ENCODE assay signal across 20 cellular contexts in the genomic region with DNA sequence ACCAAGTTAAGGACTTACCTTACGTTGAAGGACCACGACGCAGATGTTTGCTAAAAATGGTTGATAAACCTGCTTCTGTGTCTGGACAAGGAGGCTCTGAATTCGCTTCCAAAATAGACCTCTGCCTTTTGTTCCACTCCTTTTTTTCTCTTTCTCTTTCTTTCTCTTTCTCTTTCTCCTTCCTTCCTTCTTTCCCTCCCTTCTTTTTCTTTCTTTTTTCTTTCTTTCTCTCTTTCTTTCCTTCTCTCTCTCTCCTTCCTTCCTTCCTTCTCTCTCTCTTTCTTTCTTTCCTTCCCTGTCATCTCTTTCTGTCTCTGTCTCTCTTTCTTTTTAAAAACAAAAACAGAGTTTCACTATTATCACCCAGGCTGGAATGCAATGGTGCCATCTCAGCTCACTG.
A peak's percentile ranks its signal among the peaks of the same experiment; 100 is the strongest.
DNase-seq lines count a peak whose midpoint lies in the region; ATAC-seq, FAIRE-seq and TF ChIP-seq lines count a peak whose summit lies in the region.
"Had no signal": no experiment of that assay in that cellular context is flagged by ENCODE, and none has a peak within 500 bp of the region (broad histone marks: within the 10 kb centered on the region; RNA-seq: fewer than 3 reads in every experiment).

No MANE protein-coding gene starts in this region.

- no peak for DNase-seq in keratinocyte (ENCODE audit: low read depth, low spot score)
- no peak for DNase-seq in AML-193 (lab: John Stamatoyannopoulos, UW)
- DNase-seq in stimulated activated naive CD8-positive, alpha-beta T cell treated with anti-CD3 and anti-CD28 coated beads, Interleukin-15, Interleukin-2, amounts not matched to agents 100 U/mL and 50 U/mL, for 24 hours = no peak
- DNase-seq in OCI-LY7 (ENCODE audit: low spot score) = no peak
- DNase-seq: Caco-2; CD4-positive, alpha-beta T cell; GF-D8; GM23248; NCI-H1105; NCI-H2081; NCI-H2171 treated with DMSO at 0.1 percent for 48 hours; NCI-H446; NCI-H774; OCI-M1; SJCRH30 had no signal

- H3K27ac ChIP-seq in ACC112 (ENCODE audit: low read depth, low read length) = peak overlapping the region; percentile 12; the same call in 1 of the 2 replicates
- H3K27ac ChIP-seq in HEK293 (ENCODE audit: extremely low read depth, low read depth, low read length) = no peak overlapping the region
- H3K27ac ChIP-seq in VCaP = peak overlapping the region; percentile 42
- H3K27ac ChIP-seq in keratinocyte (ENCODE audit: control insufficient read depth, insufficient read depth, low read length) = peak overlapping the region; percentile 35
- H3K27ac ChIP-seq in OCI-LY7 (ENCODE audit: low read depth, low read length, poor library complexity, severe bottlenecking) = no peak overlapping the region
- H3K27ac ChIP-seq: GM23248, SJCRH30 had no signal

- no peak overlapping the region for H3K4me3 ChIP-seq in ACC112 (ENCODE audit: low read depth, low read length)
- no peak overlapping the region for H3K4me3 ChIP-seq in HEK293 (ENCODE audit: low read depth, low read length)
- H3K4me3 ChIP-seq in keratinocyte (ENCODE audit: control insufficient read depth in 2 of 3, extremely low read depth in 1 of 3, insufficient read depth in 2 of 3, low read depth in 1 of 3, low read length in 3 of 3) = peak overlapping the region in 1 of 3 experiments; percentile 5
- H3K4me3 ChIP-seq in OCI-LY7 (ENCODE audit: low read depth, low read length, poor library complexity, severe bottlenecking) = no peak overlapping the region
- H3K4me3 ChIP-seq: GM12878, GM23248, SJCRH30 had no signal

- FAIRE-seq in keratinocyte (lab: Jason Lieb, UNC) = no peak
- FAIRE-seq: GM12878, GM19239 had no signal

- BruUV-seq in OCI-LY7 (replicated peaks; lab: Mats Ljungman, UMichigan) = no TSS peak

- H3K4me2 ChIP-seq in keratinocyte (ENCODE audit: control insufficient read depth, extremely low read depth, insufficient read depth, low read depth, low read length) = peak overlapping the region; percentile 72
- H3K4me2 ChIP-seq in OCI-LY7 (ENCODE audit: low read length) = no peak overlapping the region

- no peak for TF ChIP-seq CTCF in HEK293 (tag by site-specific recombination; IDR thresholded peaks at IDR 0.05)
- TF ChIP-seq CTCF in VCaP (conservative IDR thresholded peaks at IDR 0.05) = no peak
- TF ChIP-seq CTCF in keratinocyte (optimal IDR thresholded peaks at IDR 0.05 in 1 of 3, IDR thresholded peaks at IDR 0.05 in 1 of 3, conservative IDR thresholded peaks at IDR 0.05 in 1 of 3; ENCODE audit: extremely low read depth in 1 of 3, insufficient read depth in 2 of 3, low read length in 3 of 3) = no peak
- TF ChIP-seq CTCF in OCI-LY7 (conservative IDR thresholded peaks at IDR 0.05; ENCODE audit: low read length) = no peak

- no peaks in the 10 kb centered on the region for H3K27me3 ChIP-seq in ACC112 (ENCODE audit: insufficient read depth, low read length)
- no peaks in the 10 kb centered on the region for H3K27me3 ChIP-seq in keratinocyte (ENCODE audit: control insufficient read depth, extremely low read depth, insufficient read depth, low read length)
- H3K27me3 ChIP-seq: SJCRH30 had no signal

- H3K4me1 ChIP-seq in ACC112 (ENCODE audit: control insufficient read depth, insufficient read depth, low read length, unreplicated experiment) (peaks cover 23% of the 10 kb centered on the region), HEK293 (ENCODE audit: control insufficient read depth, insufficient read depth, low read length) (no peaks in the 10 kb centered on the region; the same call in 1 of the 2 replicates), keratinocyte (ENCODE audit: control insufficient read depth, extremely low read depth, insufficient read depth, low read length) (peaks cover 25% of the 10 kb centered on the region), OCI-LY7 (ENCODE audit: insufficient read depth, low read length, poor library complexity, severe bottlenecking) (no peaks in the 10 kb centered on the region)

- POLR2A ChIA-PET in HEK293 (lab: Yijun Ruan, JAX) = no interaction called here
- POLR2A ChIA-PET in OCI-LY7 (lab: Charles Lee) = no interaction called here

- intact Hi-C loops in OCI-LY7 (cut with micrococcal nuclease; ENCODE audit: unreplicated experiment) = no loop called here

- H4K20me1 ChIP-seq in keratinocyte (ENCODE audit: control insufficient read depth, extremely low read depth, insufficient read depth, low read length) (no peaks in the 10 kb centered on the region), OCI-LY7 (ENCODE audit: insufficient read depth, low read length) (no peaks in the 10 kb centered on the region)

- no peaks in the 10 kb centered on the region for H3K9me1 ChIP-seq in keratinocyte (ENCODE audit: control insufficient read depth, extremely low read depth, insufficient read depth, low read length)

- dilution Hi-C loops in keratinocyte (cut with MboI; ENCODE audit: extremely low pct_ligation_motif_present, low sequenced_read_pairs) = no loop called here

- ATAC-seq in stimulated activated naive CD8-positive, alpha-beta T cell treated with anti-CD3 and anti-CD28 coated beads, Interleukin-15, Interleukin-2, amounts not matched to agents 100 U/mL and 50 U/mL, for 24 hours = no peak
- ATAC-seq: GM12878 had no signal

- no peak overlapping the region for H3K9ac ChIP-seq in keratinocyte (ENCODE audit: control insufficient read depth, extremely low read depth, insufficient read depth, low read length)
- H3K9ac ChIP-seq: GM23248 had no signal

- CTCF ChIA-PET in HEK293 (lab: Yijun Ruan, JAX) (no interaction called here), OCI-LY7 (lab: Charles Lee; ENCODE audit: unreplicated experiment) (no interaction called here)

- H3K79me2 ChIP-seq in ACC112 (ENCODE audit: control insufficient read depth, insufficient read depth, low read length, unreplicated experiment) (no peaks in the 10 kb centered on the region), keratinocyte (ENCODE audit: control insufficient read depth, insufficient read depth, low read length) (no peaks in the 10 kb centered on the region), OCI-LY7 (ENCODE audit: insufficient read depth, low read depth, low read length) (no peaks in the 10 kb centered on the region)

- no peaks in the 10 kb centered on the region for H3K9me2 ChIP-seq in OCI-LY7 (ENCODE audit: insufficient read depth, low read length)

- no peaks in the 10 kb centered on the region for H3K9me3 ChIP-seq in HEK293 (ENCODE audit: control insufficient read depth, insufficient read depth, low read depth, low read length)
- no peaks in the 10 kb centered on the region for H3K9me3 ChIP-seq in keratinocyte (ENCODE audit: control insufficient read depth, low read depth, low read length)
- H3K9me3 ChIP-seq in OCI-LY7 (ENCODE audit: low read length) = no peaks in the 10 kb centered on the region
- H3K9me3 ChIP-seq: Caco-2, SJCRH30 had no signal

- H2AFZ ChIP-seq in ACC112 (ENCODE audit: low read length, unreplicated experiment) = peak overlapping the region; percentile 40
- H2AFZ ChIP-seq in keratinocyte (ENCODE audit: control insufficient read depth, low read length) = no peak overlapping the region
- no peak overlapping the region for H2AFZ ChIP-seq in OCI-LY7 (ENCODE audit: low read length)
- H2AFZ ChIP-seq: GM23248 had no signal

- H3K36me3 ChIP-seq in ACC112 (ENCODE audit: insufficient read depth, low read length) (no peaks in the 10 kb centered on the region), HEK293 (ENCODE audit: control insufficient read depth in 2 of 2, insufficient read depth in 1 of 2, low read length in 2 of 2) (no peaks in the 10 kb centered on the region), keratinocyte (ENCODE audit: control insufficient read depth in 2 of 2, extremely low read depth in 1 of 2, insufficient read depth in 2 of 2, low read length in 2 of 2) (no peaks in the 10 kb centered on the region), OCI-LY7 (ENCODE audit: insufficient read depth, low read length) (no peaks in the 10 kb centered on the region)
- H3K36me3 ChIP-seq: SJCRH30 had no signal

TF ChIP-seq in HEK293, 187 proteins besides CTCF, POLR2A, EP300 and RAD21:
- TF ChIP-seq GFI1B (tag by site-specific recombination; IDR thresholded peaks at IDR 0.05) = no peak
- peak; percentile 72 for TF ChIP-seq ZNF366 (tag by site-specific recombination; conservative IDR thresholded peaks at IDR 0.05)

Comparison
In these comparisons a context has a peak if more than half of its experiments do, and no peak if none do; other contexts are left out.
1. H3K27ac ChIP-seq: peak in ACC112 (single experiment), VCaP (single experiment) and keratinocyte (single experiment); none in HEK293 (single experiment) and OCI-LY7 (single experiment).